In the genomic region with DNA sequence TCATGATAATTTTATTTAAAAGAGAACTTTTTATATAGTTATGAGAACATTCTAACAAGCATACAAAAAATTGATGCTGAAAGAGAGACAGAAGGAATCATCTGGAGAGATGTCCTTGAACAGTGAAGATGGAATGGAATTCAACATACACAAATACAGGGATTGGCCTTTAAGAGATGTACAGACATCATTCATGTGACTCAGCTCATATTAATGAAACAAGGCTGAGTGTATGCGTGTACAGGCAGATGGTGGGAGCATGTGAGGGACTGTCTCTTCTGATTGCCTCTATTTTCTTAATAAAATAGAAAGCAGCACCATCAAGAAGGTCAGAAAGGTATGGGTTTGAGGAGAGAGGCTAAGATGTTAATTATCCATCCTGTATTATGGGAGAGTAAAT, we compare ENCODE assay signal across 1 cellular context.
TF ChIP-seq lines count a peak whose summit lies in the region.

No MANE protein-coding gene starts in this region.

TF ChIP-seq in GM23338, 12 proteins besides CTCF, POLR2A, EP300 and RAD21 (continued from another document):
- TF ChIP-seq, protein P1, sequence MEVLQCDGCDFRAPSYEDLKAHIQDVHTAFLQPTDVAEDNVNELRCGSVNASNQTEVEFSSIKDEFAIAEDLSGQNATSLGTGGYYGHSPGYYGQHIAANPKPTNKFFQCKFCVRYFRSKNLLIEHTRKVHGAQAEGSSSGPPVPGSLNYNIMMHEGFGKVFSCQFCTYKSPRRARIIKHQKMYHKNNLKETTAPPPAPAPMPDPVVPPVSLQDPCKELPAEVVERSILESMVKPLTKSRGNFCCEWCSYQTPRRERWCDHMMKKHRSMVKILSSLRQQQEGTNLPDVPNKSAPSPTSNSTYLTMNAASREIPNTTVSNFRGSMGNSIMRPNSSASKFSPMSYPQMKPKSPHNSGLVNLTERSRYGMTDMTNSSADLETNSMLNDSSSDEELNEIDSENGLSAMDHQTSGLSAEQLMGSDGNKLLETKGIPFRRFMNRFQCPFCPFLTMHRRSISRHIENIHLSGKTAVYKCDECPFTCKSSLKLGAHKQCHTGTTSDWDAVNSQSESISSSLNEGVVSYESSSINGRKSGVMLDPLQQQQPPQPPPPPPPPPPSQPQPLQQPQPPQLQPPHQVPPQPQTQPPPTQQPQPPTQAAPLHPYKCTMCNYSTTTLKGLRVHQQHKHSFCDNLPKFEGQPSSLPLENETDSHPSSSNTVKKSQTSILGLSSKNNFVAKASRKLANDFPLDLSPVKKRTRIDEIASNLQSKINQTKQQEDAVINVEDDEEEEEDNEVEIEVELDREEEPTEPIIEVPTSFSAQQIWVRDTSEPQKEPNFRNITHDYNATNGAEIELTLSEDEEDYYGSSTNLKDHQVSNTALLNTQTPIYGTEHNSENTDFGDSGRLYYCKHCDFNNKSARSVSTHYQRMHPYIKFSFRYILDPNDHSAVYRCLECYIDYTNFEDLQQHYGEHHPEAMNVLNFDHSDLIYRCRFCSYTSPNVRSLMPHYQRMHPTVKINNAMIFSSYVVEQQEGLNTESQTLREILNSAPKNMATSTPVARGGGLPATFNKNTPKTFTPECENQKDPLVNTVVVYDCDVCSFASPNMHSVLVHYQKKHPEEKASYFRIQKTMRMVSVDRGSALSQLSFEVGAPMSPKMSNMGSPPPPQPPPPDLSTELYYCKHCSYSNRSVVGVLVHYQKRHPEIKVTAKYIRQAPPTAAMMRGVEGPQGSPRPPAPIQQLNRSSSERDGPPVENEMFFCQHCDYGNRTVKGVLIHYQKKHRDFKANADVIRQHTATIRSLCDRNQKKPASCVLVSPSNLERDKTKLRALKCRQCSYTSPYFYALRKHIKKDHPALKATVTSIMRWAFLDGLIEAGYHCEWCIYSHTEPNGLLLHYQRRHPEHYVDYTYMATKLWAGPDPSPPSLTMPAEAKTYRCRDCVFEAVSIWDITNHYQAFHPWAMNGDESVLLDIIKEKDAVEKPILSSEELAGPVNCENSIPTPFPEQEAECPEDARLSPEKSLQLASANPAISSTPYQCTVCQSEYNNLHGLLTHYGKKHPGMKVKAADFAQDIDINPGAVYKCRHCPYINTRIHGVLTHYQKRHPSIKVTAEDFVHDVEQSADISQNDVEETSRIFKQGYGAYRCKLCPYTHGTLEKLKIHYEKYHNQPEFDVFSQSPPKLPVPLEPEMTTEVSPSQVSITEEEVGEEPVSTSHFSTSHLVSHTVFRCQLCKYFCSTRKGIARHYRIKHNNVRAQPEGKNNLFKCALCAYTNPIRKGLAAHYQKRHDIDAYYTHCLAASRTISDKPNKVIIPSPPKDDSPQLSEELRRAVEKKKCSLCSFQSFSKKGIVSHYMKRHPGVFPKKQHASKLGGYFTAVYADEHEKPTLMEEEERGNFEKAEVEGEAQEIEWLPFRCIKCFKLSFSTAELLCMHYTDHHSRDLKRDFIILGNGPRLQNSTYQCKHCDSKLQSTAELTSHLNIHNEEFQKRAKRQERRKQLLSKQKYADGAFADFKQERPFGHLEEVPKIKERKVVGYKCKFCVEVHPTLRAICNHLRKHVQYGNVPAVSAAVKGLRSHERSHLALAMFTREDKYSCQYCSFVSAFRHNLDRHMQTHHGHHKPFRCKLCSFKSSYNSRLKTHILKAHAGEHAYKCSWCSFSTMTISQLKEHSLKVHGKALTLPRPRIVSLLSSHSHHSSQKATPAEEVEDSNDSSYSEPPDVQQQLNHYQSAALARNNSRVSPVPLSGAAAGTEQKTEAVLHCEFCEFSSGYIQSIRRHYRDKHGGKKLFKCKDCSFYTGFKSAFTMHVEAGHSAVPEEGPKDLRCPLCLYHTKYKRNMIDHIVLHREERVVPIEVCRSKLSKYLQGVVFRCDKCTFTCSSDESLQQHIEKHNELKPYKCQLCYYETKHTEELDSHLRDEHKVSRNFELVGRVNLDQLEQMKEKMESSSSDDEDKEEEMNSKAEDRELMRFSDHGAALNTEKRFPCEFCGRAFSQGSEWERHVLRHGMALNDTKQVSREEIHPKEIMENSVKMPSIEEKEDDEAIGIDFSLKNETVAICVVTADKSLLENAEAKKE (CRISPR knock-in tag; IDR thresholded peaks at IDR 0.05), result no peak
- no peak for TF ChIP-seq CREB1 (CRISPR knock-in tag; IDR thresholded peaks at IDR 0.05; ENCODE audit: low read depth)
- TF ChIP-seq NANOG (IDR thresholded peaks at IDR 0.05; ENCODE audit: borderline replicate concordance), result no peak
- no peak for TF ChIP-seq ZNF331 (CRISPR knock-in tag; IDR thresholded peaks at IDR 0.05; ENCODE audit: low read depth)
- TF ChIP-seq, protein P2, sequence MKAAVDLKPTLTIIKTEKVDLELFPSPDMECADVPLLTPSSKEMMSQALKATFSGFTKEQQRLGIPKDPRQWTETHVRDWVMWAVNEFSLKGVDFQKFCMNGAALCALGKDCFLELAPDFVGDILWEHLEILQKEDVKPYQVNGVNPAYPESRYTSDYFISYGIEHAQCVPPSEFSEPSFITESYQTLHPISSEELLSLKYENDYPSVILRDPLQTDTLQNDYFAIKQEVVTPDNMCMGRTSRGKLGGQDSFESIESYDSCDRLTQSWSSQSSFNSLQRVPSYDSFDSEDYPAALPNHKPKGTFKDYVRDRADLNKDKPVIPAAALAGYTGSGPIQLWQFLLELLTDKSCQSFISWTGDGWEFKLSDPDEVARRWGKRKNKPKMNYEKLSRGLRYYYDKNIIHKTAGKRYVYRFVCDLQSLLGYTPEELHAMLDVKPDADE (IDR thresholded peaks at IDR 0.05), result no peak
